ENCODE assay signal across 25 cellular contexts in genomic region chr7:99648843-99649242, GRCh38. TPM values are rescaled to one million over a fixed set of nuclear protein-coding genes. Genes with fewer than 3 reads are reported as not detected.
DNase-seq lines count a peak whose midpoint lies in the region; ATAC-seq and TF ChIP-seq lines count a peak whose summit lies in the region.
"Had no signal": no experiment of that assay in that cellular context is flagged by ENCODE, and none has a peak within 500 bp of the region (broad histone marks: within the 10 kb centered on the region; RNA-seq: fewer than 3 reads in every experiment).

No MANE protein-coding gene starts in this region.

- H3K9me3 ChIP-seq in prostate gland, result no peaks in the 10 kb centered on the region
- H3K9me3 ChIP-seq: Caco-2 had no signal

- H3K27me3 Mint-ChIP-seq in activated CD4-positive, alpha-beta T cell treated with anti-CD3 and anti-CD28 coated beads for 36 hours, result no peaks in the 10 kb centered on the region
- no peaks in the 10 kb centered on the region for H3K27me3 Mint-ChIP-seq in activated naive CD4-positive, alpha-beta T cell treated with anti-CD3 and anti-CD28 coated beads for 36 hours (ENCODE audit: low read depth)
- no peaks in the 10 kb centered on the region for H3K27me3 Mint-ChIP-seq in activated naive CD4-positive, alpha-beta T cell treated with anti-CD3 and anti-CD28 coated beads, Interleukin-2, amount 10 ng/mL, durations not matched to agents 7 days and 5 days
- no peaks in the 10 kb centered on the region for H3K27me3 Mint-ChIP-seq in activated naive CD8-positive, alpha-beta T cell treated with anti-CD3 and anti-CD28 coated beads, Interleukin-2, amount 50 U/mL, for 24 hours
- H3K27me3 Mint-ChIP-seq: CD4-positive, alpha-beta memory T cell had no signal

- H3K4me3 ChIP-seq in prostate gland, result no peak overlapping the region
- H3K4me3 ChIP-seq: BLaER1 treated with 17β-estradiol and CSF1 and Interleukin-3, amounts not matched to agents 10 nM and 100 nM; GM12878; PC-9 had no signal

- TF ChIP-seq POLR2A in prostate gland (IDR thresholded peaks at IDR 0.05), result no peak

- no peaks in the 10 kb centered on the region for H3K27me3 ChIP-seq in prostate gland (replicated peaks; ENCODE audit: insufficient read depth)
- H3K27me3 ChIP-seq: BLaER1 treated with 17β-estradiol and CSF1 and Interleukin-3, amounts not matched to agents 10 nM and 100 nM had no signal

- intact Hi-C loops in activated CD4-positive, alpha-beta T cell treated with anti-CD3 and anti-CD28 coated beads for 36 hours (cut with DNase I, micrococcal nuclease), result no loop called here
- intact Hi-C loops in activated naive CD4-positive, alpha-beta T cell treated with anti-CD3 and anti-CD28 coated beads for 36 hours (cut with micrococcal nuclease), result loop anchor here (1.0 to 2.0 kb wide), 4 partner anchors 12 to 139 kb away; no protein-coding TSS in a partner anchor
- intact Hi-C loops in prostate gland (cut with DNase I), result no loop called here

- no peaks in the 10 kb centered on the region for H3K4me1 ChIP-seq in prostate gland (replicated peaks)
- H3K4me1 ChIP-seq: Caco-2 had no signal

- WGBS in prostate gland, result 96% methylated on average over 2 of the region's 2 CpGs

- H3K9me3 Mint-ChIP-seq in activated CD4-positive, alpha-beta T cell treated with anti-CD3 and anti-CD28 coated beads for 36 hours (ENCODE audit: low read depth), result peaks cover 5% of the 10 kb centered on the region
- no peaks in the 10 kb centered on the region for H3K9me3 Mint-ChIP-seq in activated naive CD4-positive, alpha-beta T cell treated with anti-CD3 and anti-CD28 coated beads for 36 hours
- no peaks in the 10 kb centered on the region for H3K9me3 Mint-ChIP-seq in activated naive CD4-positive, alpha-beta T cell treated with anti-CD3 and anti-CD28 coated beads, Interleukin-2, amount 10 ng/mL, durations not matched to agents 7 days and 5 days
- H3K9me3 Mint-ChIP-seq in activated naive CD8-positive, alpha-beta T cell treated with anti-CD3 and anti-CD28 coated beads, Interleukin-2, amount 50 U/mL, for 24 hours, result no peaks in the 10 kb centered on the region

- CTCF ChIA-PET in activated CD4-positive, alpha-beta T cell treated with anti-CD3 and anti-CD28 coated beads for 36 hours (lab: Charles Lee), result interaction anchor here (1.1 kb wide), 1 partner anchor 32 kb away, joined by 4 read pairs; the partner anchor contains the start of gene ZSCAN25
- CTCF ChIA-PET in activated naive CD4-positive, alpha-beta T cell treated with anti-CD3 and anti-CD28 coated beads for 36 hours (lab: Charles Lee), result no interaction called here
- CTCF ChIA-PET in activated naive CD4-positive, alpha-beta T cell treated with anti-CD3 and anti-CD28 coated beads, Interleukin-2, amount 10 ng/mL, durations not matched to agents 7 days and 5 days (lab: Charles Lee), result no interaction called here

- no peak overlapping the region for H3K4me3 Mint-ChIP-seq in activated CD4-positive, alpha-beta T cell treated with anti-CD3 and anti-CD28 coated beads for 36 hours
- H3K4me3 Mint-ChIP-seq in activated naive CD4-positive, alpha-beta T cell treated with anti-CD3 and anti-CD28 coated beads for 36 hours, result no peak overlapping the region
- no peak overlapping the region for H3K4me3 Mint-ChIP-seq in activated naive CD4-positive, alpha-beta T cell treated with anti-CD3 and anti-CD28 coated beads, Interleukin-2, amount 10 ng/mL, durations not matched to agents 7 days and 5 days
- H3K4me3 Mint-ChIP-seq in activated naive CD8-positive, alpha-beta T cell treated with anti-CD3 and anti-CD28 coated beads, Interleukin-2, amount 50 U/mL, for 24 hours, result no peak overlapping the region
- H3K4me3 Mint-ChIP-seq: CD4-positive, alpha-beta memory T cell had no signal

- H3K27ac ChIP-seq in prostate gland, result no peak overlapping the region
- H3K27ac ChIP-seq: BLaER1 treated with 17β-estradiol and CSF1 and Interleukin-3, amounts not matched to agents 10 nM and 100 nM; KMS-11; PC-9; RWPE1 had no signal

- no peak for TF ChIP-seq CTCF in prostate gland (IDR thresholded peaks at IDR 0.05)

- no peak overlapping the region for H3K27ac Mint-ChIP-seq in activated CD4-positive, alpha-beta T cell treated with anti-CD3 and anti-CD28 coated beads for 36 hours
- peak overlapping the region; percentile 84 for H3K27ac Mint-ChIP-seq in activated naive CD4-positive, alpha-beta T cell treated with anti-CD3 and anti-CD28 coated beads for 36 hours
- H3K27ac Mint-ChIP-seq in activated naive CD4-positive, alpha-beta T cell treated with anti-CD3 and anti-CD28 coated beads, Interleukin-2, amount 10 ng/mL, durations not matched to agents 7 days and 5 days, result no peak overlapping the region
- H3K27ac Mint-ChIP-seq in activated naive CD8-positive, alpha-beta T cell treated with anti-CD3 and anti-CD28 coated beads, Interleukin-2, amount 50 U/mL, for 24 hours, result peak overlapping the region; percentile 34
- H3K27ac Mint-ChIP-seq: CD4-positive, alpha-beta memory T cell had no signal

- peaks cover 0 to 2% of the 10 kb centered on the region in 2 donors for H3K36me3 ChIP-seq in prostate gland

- peak; percentile 40 for DNase-seq in activated CD4-positive, alpha-beta T cell treated with anti-CD3 and anti-CD28 coated beads for 36 hours
- no peak for DNase-seq in activated CD4-positive, alpha-beta T cell treated with anti-CD3 and anti-CD28 coated beads for 4 hours
- peak; percentile 74 for DNase-seq in activated naive CD4-positive, alpha-beta T cell treated with anti-CD3 and anti-CD28 coated beads for 36 hours
- no peak for DNase-seq in activated naive CD4-positive, alpha-beta T cell treated with anti-CD3 and anti-CD28 coated beads, Interleukin-2, amount 10 ng/mL, durations not matched to agents 7 days and 5 days
- no peak for DNase-seq in activated naive CD8-positive, alpha-beta T cell treated with anti-CD3 and anti-CD28 coated beads, Interleukin-2, amount 50 U/mL, for 24 hours
- no peak for DNase-seq in stimulated activated naive CD8-positive, alpha-beta T cell treated with anti-CD3 and anti-CD28 coated beads, Interleukin-15, Interleukin-2, amounts not matched to agents 100 U/mL and 50 U/mL, for 24 hours
- DNase-seq in prostate gland (ENCODE audit: low spot score) (no peak), germinal center (ENCODE audit: low spot score) (no peak)
- DNase-seq: 8988T; Caco-2; CD4-positive, alpha-beta memory T cell; DND-41; H7; IMR-90; NCI-H1105; NCI-H146; NCI-H2029; NCI-H226; NCI-H510A treated with DMSO at 0.1 percent for 48 hours; NCI-H748 treated with DMSO at 0.1 percent for 48 hours; PC-9 had no signal

- peak; percentile 97 for ATAC-seq in activated CD4-positive, alpha-beta T cell treated with anti-CD3 and anti-CD28 coated beads for 36 hours
- ATAC-seq in activated naive CD8-positive, alpha-beta T cell treated with anti-CD3 and anti-CD28 coated beads, Interleukin-2, amount 50 U/mL, for 24 hours, result peak; percentile 97
- peak; percentile 93 for ATAC-seq in stimulated activated naive CD8-positive, alpha-beta T cell treated with anti-CD3 and anti-CD28 coated beads, Interleukin-15, Interleukin-2, amounts not matched to agents 100 U/mL and 50 U/mL, for 24 hours
- ATAC-seq: GM12878 had no signal

- POLR2A ChIA-PET in activated CD4-positive, alpha-beta T cell treated with anti-CD3 and anti-CD28 coated beads for 36 hours (lab: Charles Lee), result no interaction called here

- peaks cover 13% of the 10 kb centered on the region for H3K4me1 Mint-ChIP-seq in activated CD4-positive, alpha-beta T cell treated with anti-CD3 and anti-CD28 coated beads for 36 hours
- peaks cover 18% of the 10 kb centered on the region for H3K4me1 Mint-ChIP-seq in activated naive CD4-positive, alpha-beta T cell treated with anti-CD3 and anti-CD28 coated beads for 36 hours (ENCODE audit: low read depth)
- no peaks in the 10 kb centered on the region for H3K4me1 Mint-ChIP-seq in activated naive CD4-positive, alpha-beta T cell treated with anti-CD3 and anti-CD28 coated beads, Interleukin-2, amount 10 ng/mL, durations not matched to agents 7 days and 5 days
- H3K4me1 Mint-ChIP-seq in activated naive CD8-positive, alpha-beta T cell treated with anti-CD3 and anti-CD28 coated beads, Interleukin-2, amount 50 U/mL, for 24 hours, result peaks cover 22% of the 10 kb centered on the region

- peaks cover 31% of the 10 kb centered on the region for H3K36me3 Mint-ChIP-seq in activated CD4-positive, alpha-beta T cell treated with anti-CD3 and anti-CD28 coated beads for 36 hours (ENCODE audit: low read depth)
- H3K36me3 Mint-ChIP-seq in activated naive CD4-positive, alpha-beta T cell treated with anti-CD3 and anti-CD28 coated beads for 36 hours (ENCODE audit: low read depth), result peaks cover 40% of the 10 kb centered on the region
- peaks cover 23% of the 10 kb centered on the region for H3K36me3 Mint-ChIP-seq in activated naive CD4-positive, alpha-beta T cell treated with anti-CD3 and anti-CD28 coated beads, Interleukin-2, amount 10 ng/mL, durations not matched to agents 7 days and 5 days
- peaks cover 36% of the 10 kb centered on the region for H3K36me3 Mint-ChIP-seq in activated naive CD8-positive, alpha-beta T cell treated with anti-CD3 and anti-CD28 coated beads, Interleukin-2, amount 50 U/mL, for 24 hours (ENCODE audit: low read depth)

RNA-seq across cellular contexts. Expression of gene CYP3A5, which starts 31.0 kb away (rescaled TPM):
- not detected for total RNA-seq in activated CD4-positive, alpha-beta T cell treated with anti-CD3 and anti-CD28 coated beads for 36 hours
- under 1 TPM; 0.86 TPM for total RNA-seq in activated naive CD4-positive, alpha-beta T cell treated with anti-CD3 and anti-CD28 coated beads for 36 hours
- total RNA-seq in prostate gland, result 10 to 100 TPM; 80.5 to 88.9 TPM
- total RNA-seq: CD4-positive, alpha-beta memory T cell; IMR-90 had no signal

RNA-seq across cellular contexts. Expression of gene ZSCAN25, which starts 32.1 kb away (rescaled TPM):
- total RNA-seq in activated CD4-positive, alpha-beta T cell treated with anti-CD3 and anti-CD28 coated beads for 36 hours, result 10 to 100 TPM; 20.5 to 25.2 TPM
- 10 to 100 TPM; 20.7 to 22.3 TPM for total RNA-seq in activated naive CD4-positive, alpha-beta T cell treated with anti-CD3 and anti-CD28 coated beads for 36 hours
- total RNA-seq in prostate gland, result 10 to 100 TPM; 20.1 to 28.0 TPM

RNA-seq across cellular contexts. Expression of gene TMEM225B, which starts 50.8 kb away (rescaled TPM):
- under 1 TPM; 0.57 to 0.58 TPM for total RNA-seq in activated CD4-positive, alpha-beta T cell treated with anti-CD3 and anti-CD28 coated beads for 36 hours
- total RNA-seq in activated naive CD4-positive, alpha-beta T cell treated with anti-CD3 and anti-CD28 coated beads for 36 hours, result 1 to 10 TPM in 1 of 2 experiments, under 1 TPM in 1; 0.98 to 1.7 TPM
- total RNA-seq in prostate gland, result 10 to 100 TPM in 1 of 2 donors, not detected in 1; 23.5 TPM

Comparison
In these comparisons a context has a peak if more than half of its experiments do, and no peak if none do; other contexts are left out.
1. DNase-seq: peak in activated CD4-positive, alpha-beta T cell treated with anti-CD3 and anti-CD28 coated beads for 36 hours (single experiment) and activated naive CD4-positive, alpha-beta T cell treated with anti-CD3 and anti-CD28 coated beads for 36 hours (single experiment); none in activated CD4-positive, alpha-beta T cell treated with anti-CD3 and anti-CD28 coated beads for 4 hours (0 of 2), activated naive CD4-positive, alpha-beta T cell treated with anti-CD3 and anti-CD28 coated beads, Interleukin-2, amount 10 ng/mL, durations not matched to agents 7 days and 5 days (single experiment), activated naive CD8-positive, alpha-beta T cell treated with anti-CD3 and anti-CD28 coated beads, Interleukin-2, amount 50 U/mL, for 24 hours (single experiment), stimulated activated naive CD8-positive, alpha-beta T cell treated with anti-CD3 and anti-CD28 coated beads, Interleukin-15, Interleukin-2, amounts not matched to agents 100 U/mL and 50 U/mL, for 24 hours (single experiment), prostate gland (single experiment) and germinal center (single experiment).
2. H3K27ac Mint-ChIP-seq: peak in activated naive CD4-positive, alpha-beta T cell treated with anti-CD3 and anti-CD28 coated beads for 36 hours (single experiment) and activated naive CD8-positive, alpha-beta T cell treated with anti-CD3 and anti-CD28 coated beads, Interleukin-2, amount 50 U/mL, for 24 hours (single experiment); none in activated CD4-positive, alpha-beta T cell treated with anti-CD3 and anti-CD28 coated beads for 36 hours (single experiment) and activated naive CD4-positive, alpha-beta T cell treated with anti-CD3 and anti-CD28 coated beads, Interleukin-2, amount 10 ng/mL, durations not matched to agents 7 days and 5 days (single experiment).
3. RNA of gene CYP3A5, which starts 31.0 kb away (total RNA-seq): 80.5 to 88.9 TPM in prostate gland; 0.86 TPM in activated naive CD4-positive, alpha-beta T cell treated with anti-CD3 and anti-CD28 coated beads for 36 hours and not detected in activated CD4-positive, alpha-beta T cell treated with anti-CD3 and anti-CD28 coated beads for 36 hours; every median in the first group is over 10 times any median in the second.
4. Peak in every context shown above with its lines, with median percentiles within 50 percentile points of each other: ATAC-seq.